ENCODE assay signal across 8 cellular contexts in the genomic region with DNA sequence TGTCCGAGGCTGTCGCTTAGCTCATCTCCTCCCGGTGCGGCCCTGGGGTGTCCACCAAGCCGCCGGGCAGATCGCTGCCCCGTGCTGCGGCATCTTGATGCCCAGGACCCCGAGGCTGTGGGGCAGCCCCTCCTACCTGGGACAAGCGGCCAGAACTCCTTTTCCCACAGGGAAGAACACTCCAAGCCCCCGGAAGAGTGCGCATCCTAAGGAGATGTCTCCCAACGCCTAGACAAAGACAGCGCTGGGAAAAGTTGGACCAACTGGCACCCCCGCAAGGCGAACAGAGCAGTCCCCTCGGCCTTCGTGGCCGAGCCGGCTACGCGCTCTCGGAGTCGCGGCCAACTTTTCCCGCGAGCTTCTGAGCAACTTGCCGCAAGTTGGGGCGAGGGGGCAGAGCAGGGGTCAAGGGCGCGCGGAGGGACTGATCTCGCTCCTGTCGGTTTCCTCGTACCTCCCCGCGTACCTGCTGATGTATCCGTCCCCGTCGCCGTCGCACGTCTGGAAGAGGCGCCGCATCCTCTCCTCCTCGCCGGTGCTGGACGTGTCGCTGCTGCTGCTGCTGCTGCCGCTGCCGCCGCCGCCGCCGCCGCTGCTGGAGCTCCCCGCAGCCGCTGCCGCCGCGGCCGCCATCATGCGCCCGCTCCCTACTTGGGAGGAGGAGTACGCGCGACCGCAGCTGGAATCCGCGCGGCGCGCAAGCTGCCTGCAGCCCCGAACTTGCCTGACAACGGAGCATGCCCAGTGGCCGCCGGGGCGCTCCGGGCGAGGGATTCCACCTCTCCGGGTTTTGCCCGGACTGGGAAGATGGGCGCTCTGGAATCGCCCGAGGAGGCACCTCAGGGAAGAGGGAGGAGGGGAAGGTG. TPM values are rescaled to one million over a fixed set of nuclear protein-coding genes. Genes with fewer than 3 reads are reported as not detected.
DNase-seq lines count a peak whose midpoint lies in the region; TF ChIP-seq lines count a peak whose summit lies in the region.

A gene (minus strand): TSS at position 675 of the 866 bp plus-strand sequence.

- H3K4me1 ChIP-seq in skeletal muscle tissue (ENCODE audit: control insufficient read depth in 3 of 3, insufficient read depth in 3 of 3, low read length in 3 of 3): peaks cover 15 to 20% (median 17%) of the 10 kb centered on the region in 3 donors

- no peak for TF ChIP-seq CTCF in GM10248 (IDR thresholded peaks at IDR 0.05; ENCODE audit: control extremely low read depth, extremely low read depth, low read depth, missing control alignments)
- no peak for TF ChIP-seq CTCF in choroid plexus epithelial cell (conservative IDR thresholded peaks at IDR 0.05; ENCODE audit: low read depth, low read length)

- peak; percentile 32 for DNase-seq in GM10248 (ENCODE audit: extremely low spot score)
- DNase-seq in M059J (ENCODE audit: low read depth): peak; percentile 83
- DNase-seq in T-helper 22 cell (ENCODE audit: low read depth): peak; percentile 9
- peak; percentile 94 for DNase-seq in choroid plexus epithelial cell (ENCODE audit: low read depth)
- peak; percentile 97 for DNase-seq in islet precursor cell
- no peak for DNase-seq in Kasumi-1 (lab: John Stamatoyannopoulos, UW)
- no peak for DNase-seq in DMS153 treated with DMSO at 0.1 percent for 48 hours (lab: John Stamatoyannopoulos, UW; ENCODE audit: unreplicated experiment)

- H3K27ac ChIP-seq in skeletal muscle tissue (ENCODE audit: low read depth, low read length): no peak within 1 kb of the TSS

- H3K4me3 ChIP-seq in choroid plexus epithelial cell (ENCODE audit: low read depth, low read length) (peak within 1 kb of the TSS; percentile 79), skeletal muscle tissue (ENCODE audit: low read length in 3 of 3) (peak within 1 kb of the TSS; percentile 65 to 78 (median 72))

- H3K9me3 ChIP-seq in skeletal muscle tissue (ENCODE audit: control insufficient read depth in 3 of 3, low read length in 3 of 3): peaks cover 0 to 3% (median 2%) of the 10 kb centered on the region in 3 donors

- H3K9ac ChIP-seq in skeletal muscle tissue (ENCODE audit: low read depth in 1 of 3, low read length in 3 of 3): peak within 1 kb of the TSS; percentile 28 to 59 (median 45)

- H3K36me3 ChIP-seq in skeletal muscle tissue (ENCODE audit: control insufficient read depth in 3 of 3, insufficient read depth in 3 of 3, low read length in 3 of 3): no peaks in the 10 kb centered on the region

- peaks cover 18 to 36% (median 28%) of the 10 kb centered on the region in 3 donors for H3K27me3 ChIP-seq in skeletal muscle tissue (ENCODE audit: control insufficient read depth in 3 of 3, insufficient read depth in 3 of 3, low read length in 3 of 3)

- CTCF ChIA-PET in GM10248 (lab: Yijun Ruan, JAX): interaction anchor here (0.9 kb wide), 2 partner anchors 9 to 116 kb away, joined by 3 read pairs; no protein-coding TSS in a partner anchor

- POLR2A ChIA-PET in GM10248 (lab: Yijun Ruan, JAX): no interaction called here

RNA-seq across cellular contexts. Expression of the gene that starts here (rescaled TPM):
- 1.9 and 4.6 TPM in 2 replicates for total RNA-seq in M059J (2014; rRNA removed; shearing (Covaris generic))
- total RNA-seq in skeletal muscle tissue: 15.1 TPM

Comparison
In these comparisons a context has a peak if more than half of its experiments do, and no peak if none do; other contexts are left out.
1. DNase-seq: peak in GM10248 (single experiment), M059J (single experiment), T-helper 22 cell (single experiment), choroid plexus epithelial cell (single experiment) and islet precursor cell (single experiment); none in Kasumi-1 (0 of 2) and DMS153 treated with DMSO at 0.1 percent for 48 hours (single experiment).